ENCODE assay signal across 16 cellular contexts in genomic region chr20:23412026-23412425, GRCh38. TPM values are rescaled to one million over a fixed set of nuclear protein-coding genes. Genes with fewer than 3 reads are reported as not detected.
DNase-seq lines count a peak whose midpoint lies in the region; ATAC-seq and TF ChIP-seq lines count a peak whose summit lies in the region.
"Had no signal": no experiment of that assay in that cellular context is flagged by ENCODE, and none has a peak within 500 bp of the region (broad histone marks: within the 10 kb centered on the region; RNA-seq: fewer than 3 reads in every experiment).

No MANE protein-coding gene starts in this region.

- peak overlapping the region; percentile 1 for H3K27ac Mint-ChIP-seq in MCF 10A (ENCODE audit: low read depth, unreplicated experiment)

- TF ChIP-seq CTCF in MCF 10A (IDR thresholded peaks at IDR 0.05; ENCODE audit: unreplicated experiment), result no peak
- TF ChIP-seq CTCF in breast epithelium (IDR thresholded peaks at IDR 0.05), result no peak
- no peak for TF ChIP-seq CTCF in adrenal gland (IDR thresholded peaks at IDR 0.05)
- no peak for TF ChIP-seq CTCF in GM10248 (IDR thresholded peaks at IDR 0.05; ENCODE audit: control extremely low read depth, extremely low read depth, low read depth, missing control alignments)

- H3K4me1 ChIP-seq in breast epithelium, result no peaks in the 10 kb centered on the region
- H3K4me1 ChIP-seq in adrenal gland (replicated peaks in 1 of 2), result peaks cover 38 to 82% of the 10 kb centered on the region in 2 donors
- H3K4me1 ChIP-seq in right cardiac atrium (ENCODE audit: control insufficient read depth, insufficient read depth, low read length), result peaks cover 7% of the 10 kb centered on the region

- no peak overlapping the region for H3K4me3 ChIP-seq in breast epithelium
- H3K4me3 ChIP-seq in adrenal gland, result no peak overlapping the region
- no peak overlapping the region for H3K4me3 ChIP-seq in right cardiac atrium (ENCODE audit: low read length)
- H3K4me3 ChIP-seq: cardiac muscle cell, pancreas had no signal

- POLR2A ChIA-PET in MCF 10A (lab: Yijun Ruan, JAX) (interaction anchor here (0.6 to 2.8 kb wide), 7 partner anchors 8 to 286 kb away, joined by 3 to 13 read pairs (median 4); partner anchors contain the start of gene NXT1), GM10248 (lab: Yijun Ruan, JAX) (no interaction called here)

- peak; percentile 49 to 72 for ATAC-seq in right cardiac atrium

- no peaks in the 10 kb centered on the region for H3K9me3 ChIP-seq in breast epithelium
- no peaks in the 10 kb centered on the region for H3K9me3 ChIP-seq in adrenal gland (replicated peaks in 1 of 3)
- H3K9me3 ChIP-seq in right cardiac atrium (ENCODE audit: control insufficient read depth, low read length), result no peaks in the 10 kb centered on the region
- H3K9me3 ChIP-seq: pancreas had no signal

- H3K4me1 Mint-ChIP-seq in MCF 10A (ENCODE audit: insufficient read depth, unreplicated experiment), result peaks cover 28% of the 10 kb centered on the region

- H3K36me3 ChIP-seq in breast epithelium (no peaks in the 10 kb centered on the region), adrenal gland (replicated peaks in 1 of 2) (no peaks in the 10 kb centered on the region)
- H3K36me3 ChIP-seq: cardiac muscle cell, pancreas had no signal

- no peaks in the 10 kb centered on the region for H3K9me3 Mint-ChIP-seq in MCF 10A (ENCODE audit: unreplicated experiment)

- TF ChIP-seq POLR2A in breast epithelium (IDR thresholded peaks at IDR 0.05) (no peak), adrenal gland (IDR thresholded peaks at IDR 0.05) (peak in 1 of 2 donors; percentile 25)

- no peak overlapping the region for H3K4me3 Mint-ChIP-seq in MCF 10A (ENCODE audit: unreplicated experiment)

- H3K27me3 ChIP-seq in breast epithelium (no peaks in the 10 kb centered on the region), adrenal gland (no peaks in the 10 kb centered on the region), right cardiac atrium (ENCODE audit: control insufficient read depth, insufficient read depth) (no peaks in the 10 kb centered on the region)
- H3K27me3 ChIP-seq: cardiac muscle cell, pancreas had no signal

- no TSS peak for BruUV-seq in MCF 10A (replicated peaks; lab: Mats Ljungman, UMichigan)

- intact Hi-C loops in MCF 10A (cut with micrococcal nuclease) (no loop called here), breast epithelium (cut with DNase I; ENCODE audit: low total_unique reads) (no loop called here), adrenal gland (cut with DNase I) (no loop called here), right cardiac atrium (cut with DNase I) (no loop called here)

- no peaks in the 10 kb centered on the region for H3K36me3 Mint-ChIP-seq in MCF 10A (ENCODE audit: insufficient read depth, unreplicated experiment)

- CTCF ChIA-PET in MCF 10A (lab: Yijun Ruan, JAX), result interaction anchor here (0.6 to 1.9 kb wide), 2 partner anchors 9 to 122 kb away, joined by 3 to 8 read pairs; partner anchors contain the start of gene NAPB
- CTCF ChIA-PET in GM10248 (lab: Yijun Ruan, JAX), result interaction anchor here (1.0 to 1.2 kb wide), 2 partner anchors 10 to 20 kb away, joined by 3 to 4 read pairs; partner anchors contain the start of gene NAPB

- no peak overlapping the region for H3K27ac ChIP-seq in breast epithelium
- peak overlapping the region in 4 of 5 donors; percentile 8 to 51 (median 24) for H3K27ac ChIP-seq in adrenal gland
- H3K27ac ChIP-seq in right cardiac atrium (ENCODE audit: low read length), result no peak overlapping the region
- H3K27ac ChIP-seq: cardiac muscle cell, pancreas, VCaP had no signal

- DNase-seq in MCF 10A (ENCODE audit: unreplicated experiment) (peak; percentile 17), breast epithelium (ENCODE audit: low spot score in 2 of 2) (no peak), adrenal gland (peak in 3 of 7 donors; percentile 40 to 64 (median 54)), right cardiac atrium (no peak), NCI-H1105 (lab: John Stamatoyannopoulos, UW) (no peak), D341Med (ENCODE audit: low spot score) (no peak), GM10248 (ENCODE audit: extremely low spot score) (no peak), SK-N-DZ (ENCODE audit: low spot score) (no peak)
- DNase-seq: midbrain, NCI-H146, NCI-H748 treated with DMSO at 0.1 percent for 48 hours, pancreas, SHP77 had no signal

- WGBS in adrenal gland, 4 donors, result 28 to 41% (median 36%) methylated on average over 1 of the region's 1 CpG
- WGBS in right cardiac atrium, result 49% methylated on average over 1 of the region's 1 CpG

- H3K27me3 Mint-ChIP-seq in MCF 10A (ENCODE audit: insufficient read depth, unreplicated experiment), result no peaks in the 10 kb centered on the region

RNA-seq across cellular contexts. Expression of gene NAPB, which starts 9.3 kb away (rescaled TPM):
- total RNA-seq in MCF 10A (2022) (9.6 and 10.9 TPM in 2 replicates), breast epithelium (10 to 100 TPM; 10.4 to 20.1 (median 16.1) TPM), adrenal gland (10 to 100 TPM; 13.8 to 24.8 (median 20.2) TPM), right cardiac atrium (1 to 10 TPM; 6.7 to 8.7 (median 7.8) TPM)
- polyA plus RNA-seq in adrenal gland (10 to 100 TPM; 11.8 to 26.8 (median 17.0) TPM), right cardiac atrium (4.3 TPM)
- polyA plus RNA-seq in SK-N-DZ (2014; cell fraction: cytosol; rRNA removed), result 9.0 and 11.1 TPM in 2 replicates
- 21.3 and 25.0 TPM in 2 replicates for polyA plus RNA-seq in SK-N-DZ (2014; cell fraction: nucleus; rRNA removed)

RNA-seq across cellular contexts. Expression of gene CSTL1, which starts 27.5 kb away (rescaled TPM):
- total RNA-seq in MCF 10A (2022) (not detected in 2 replicates), breast epithelium (not detected), adrenal gland (not detected), right cardiac atrium (not detected)
- polyA plus RNA-seq in adrenal gland (not detected), right cardiac atrium (not detected)
- not detected in 2 replicates for polyA plus RNA-seq in SK-N-DZ (2014; cell fraction: cytosol; rRNA removed)
- not detected in 2 replicates for polyA plus RNA-seq in SK-N-DZ (2014; cell fraction: nucleus; rRNA removed)
- total RNA-seq: cardiac muscle cell, endothelial cell of umbilical vein, pancreas had no signal
- polyA plus RNA-seq: cardiac muscle cell, endothelial cell of umbilical vein, pancreas had no signal

RNA-seq across cellular contexts. Expression of gene CST11, which starts 40.6 kb away (rescaled TPM):
- total RNA-seq in MCF 10A (2022) (not detected in 2 replicates), breast epithelium (not detected), adrenal gland (not detected), right cardiac atrium (not detected)
- polyA plus RNA-seq in adrenal gland (not detected), right cardiac atrium (not detected)
- not detected in 2 replicates for polyA plus RNA-seq in SK-N-DZ (2014; cell fraction: cytosol; rRNA removed)
- polyA plus RNA-seq in SK-N-DZ (2014; cell fraction: nucleus; rRNA removed), result not detected in 2 replicates
- total RNA-seq: cardiac muscle cell, endothelial cell of umbilical vein, pancreas had no signal
- polyA plus RNA-seq: cardiac muscle cell, endothelial cell of umbilical vein, pancreas had no signal

RNA-seq across cellular contexts. Expression of gene GZF1, which starts 50.0 kb away (rescaled TPM):
- total RNA-seq in MCF 10A (2022) (15.5 and 19.9 TPM in 2 replicates), breast epithelium (10 to 100 TPM; 19.0 to 24.3 (median 19.9) TPM), adrenal gland (10 to 100 TPM; 11.1 to 31.7 (median 21.1) TPM), right cardiac atrium (10 to 100 TPM; 19.1 to 24.8 (median 21.1) TPM)
- polyA plus RNA-seq in adrenal gland (10 to 100 TPM in 1 of 3 donors, 1 to 10 TPM in 2; 8.0 to 19.5 (median 8.2) TPM), right cardiac atrium (10.4 TPM)
- polyA plus RNA-seq in SK-N-DZ (2014; cell fraction: cytosol; rRNA removed), result 9.5 and 15.0 TPM in 2 replicates
- 15.3 and 20.4 TPM in 2 replicates for polyA plus RNA-seq in SK-N-DZ (2014; cell fraction: nucleus; rRNA removed)

Comparison
In these comparisons a context has a peak if more than half of its experiments do, and no peak if none do; other contexts are left out.
1. H3K27ac ChIP-seq: peak in adrenal gland (4 of 5); none in breast epithelium (0 of 2) and right cardiac atrium (single experiment).